ENCODE assay signal across 1 cellular context in genomic region chr10:95304463-95304862, GRCh38.
A peak's percentile ranks its signal among the peaks of the same experiment; 100 is the strongest.
TF ChIP-seq lines count a peak whose summit lies in the region.

No MANE protein-coding gene starts in this region.

TF ChIP-seq in HepG2, 621 proteins besides CTCF, POLR2A, EP300 and RAD21:
- no peak for TF ChIP-seq CBX5 (CRISPR knock-in tag; IDR thresholded peaks at IDR 0.05; ENCODE audit: borderline replicate concordance)
- no peak for TF ChIP-seq ZFP36L1 (CRISPR knock-in tag; IDR thresholded peaks at IDR 0.05)
- TF ChIP-seq THAP9 (CRISPR knock-in tag; IDR thresholded peaks at IDR 0.05; ENCODE audit: borderline replicate concordance): no peak
- TF ChIP-seq ZNF878 (CRISPR knock-in tag; IDR thresholded peaks at IDR 0.05): no peak
- no peak for TF ChIP-seq MED8 (CRISPR knock-in tag; IDR thresholded peaks at IDR 0.05; ENCODE audit: insufficient replicate concordance)
- TF ChIP-seq CERS6 (CRISPR knock-in tag; IDR thresholded peaks at IDR 0.05): no peak
- TF ChIP-seq MEIS1 (CRISPR knock-in tag; IDR thresholded peaks at IDR 0.05; ENCODE audit: borderline replicate concordance): no peak
- TF ChIP-seq ZBTB34 (CRISPR knock-in tag; IDR thresholded peaks at IDR 0.05): no peak
- no peak for TF ChIP-seq ETS1 (CRISPR knock-in tag; IDR thresholded peaks at IDR 0.05)
- no peak for TF ChIP-seq SOX6 (IDR thresholded peaks at IDR 0.05)
- TF ChIP-seq SOX6 (CRISPR knock-in tag; IDR thresholded peaks at IDR 0.05): peak; percentile 65
- no peak for TF ChIP-seq NR2F1 (CRISPR knock-in tag; IDR thresholded peaks at IDR 0.05)
- no peak for TF ChIP-seq MAX (IDR thresholded peaks at IDR 0.05)
- TF ChIP-seq TBX2 (CRISPR knock-in tag; IDR thresholded peaks at IDR 0.05; ENCODE audit: borderline replicate concordance): no peak
- no peak for TF ChIP-seq ZNF274 (CRISPR knock-in tag; IDR thresholded peaks at IDR 0.05)
- peak; percentile 24; the same call in 1 of the 2 replicates for TF ChIP-seq RXRA (CRISPR knock-in tag; IDR thresholded peaks at IDR 0.05)
- TF ChIP-seq NR2F6 (IDR thresholded peaks at IDR 0.05): 0 out of 2 replicates have a peak, but pooled peaks have one; percentile 19
- no peak for TF ChIP-seq NR2F6 (CRISPR knock-in tag; IDR thresholded peaks at IDR 0.05)
- TF ChIP-seq RARA (CRISPR knock-in tag; IDR thresholded peaks at IDR 0.05): peak; percentile 36; the same call in 1 of the 2 replicates
- no peak for TF ChIP-seq ZBTB25 (CRISPR knock-in tag; IDR thresholded peaks at IDR 0.05)
- TF ChIP-seq TFDP2 (CRISPR knock-in tag; IDR thresholded peaks at IDR 0.05): no peak
- TF ChIP-seq RFXAP (CRISPR knock-in tag; IDR thresholded peaks at IDR 0.05; ENCODE audit: borderline replicate concordance): no peak
- no peak for TF ChIP-seq ZNF607 (CRISPR knock-in tag; IDR thresholded peaks at IDR 0.05; ENCODE audit: borderline replicate concordance)
- no peak for TF ChIP-seq ZNF614 (CRISPR knock-in tag; IDR thresholded peaks at IDR 0.05; ENCODE audit: borderline replicate concordance)
- TF ChIP-seq SOX5 (CRISPR knock-in tag; IDR thresholded peaks at IDR 0.05; ENCODE audit: borderline replicate concordance): peak; percentile 77; the same call in 1 of the 2 replicates
- TF ChIP-seq THRA (CRISPR knock-in tag; IDR thresholded peaks at IDR 0.05; ENCODE audit: borderline replicate concordance): peak; percentile 54; the same call in 1 of the 2 replicates
- no peak for TF ChIP-seq ARID2 (CRISPR knock-in tag; IDR thresholded peaks at IDR 0.05; ENCODE audit: borderline replicate concordance)
- TF ChIP-seq ZBTB20 (CRISPR knock-in tag; IDR thresholded peaks at IDR 0.05; ENCODE audit: borderline replicate concordance, low read depth): no peak
- TF ChIP-seq SP4 (CRISPR knock-in tag; IDR thresholded peaks at IDR 0.05): no peak
- no peak for TF ChIP-seq MAF1 (CRISPR knock-in tag; IDR thresholded peaks at IDR 0.05; ENCODE audit: borderline replicate concordance)
- TF ChIP-seq GTF3A (CRISPR knock-in tag; conservative IDR thresholded peaks at IDR 0.05): no peak
- no peak for TF ChIP-seq NFKBIZ (CRISPR knock-in tag; IDR thresholded peaks at IDR 0.05)
- TF ChIP-seq RFXANK (CRISPR knock-in tag; IDR thresholded peaks at IDR 0.05): no peak
- TF ChIP-seq ZBTB7A (CRISPR knock-in tag; IDR thresholded peaks at IDR 0.05): no peak
- TF ChIP-seq FOSL2 (CRISPR knock-in tag; IDR thresholded peaks at IDR 0.05): no peak
- TF ChIP-seq REXO4 (CRISPR knock-in tag; IDR thresholded peaks at IDR 0.05; ENCODE audit: borderline replicate concordance): no peak
- TF ChIP-seq LBX2 (CRISPR knock-in tag; IDR thresholded peaks at IDR 0.05; ENCODE audit: borderline replicate concordance): no peak
- no peak for TF ChIP-seq RFX1 (IDR thresholded peaks at IDR 0.05)
- no peak for TF ChIP-seq PRMT3 (CRISPR knock-in tag; IDR thresholded peaks at IDR 0.05; ENCODE audit: borderline replicate concordance, low read depth)
- TF ChIP-seq PHF21A (CRISPR knock-in tag; IDR thresholded peaks at IDR 0.05): no peak
- TF ChIP-seq ZNF749 (CRISPR knock-in tag; IDR thresholded peaks at IDR 0.05; ENCODE audit: borderline replicate concordance): no peak
- no peak for TF ChIP-seq JUN (CRISPR knock-in tag; IDR thresholded peaks at IDR 0.05)
- TF ChIP-seq ZNF709 (CRISPR knock-in tag; IDR thresholded peaks at IDR 0.05): no peak
- no peak for TF ChIP-seq ZSCAN12 (CRISPR knock-in tag; IDR thresholded peaks at IDR 0.05)
- peak; percentile 50 for TF ChIP-seq SOX13 (IDR thresholded peaks at IDR 0.05)
- TF ChIP-seq SOX13 (CRISPR knock-in tag; conservative IDR thresholded peaks at IDR 0.05 in 1 of 2, IDR thresholded peaks at IDR 0.05 in 1 of 2): peak in 1 of 2 experiments; percentile 92; a peak in 2 of 4 replicates
TF ChIP-seq in HepG2: peak in this region for 7.
